ENCODE assay signal across 10 cellular contexts in genomic region chr14:101075025-101075800, GRCh38.
DNase-seq lines count a peak whose midpoint lies in the region; ATAC-seq and TF ChIP-seq lines count a peak whose summit lies in the region.
"Had no signal": no experiment of that assay in that cellular context is flagged by ENCODE, and none has a peak within 500 bp of the region (broad histone marks: within the 10 kb centered on the region; RNA-seq: fewer than 3 reads in every experiment).

No MANE protein-coding gene starts in this region.

- intact Hi-C loops in natural killer cell (cut with micrococcal nuclease): no loop called here

- ATAC-seq in natural killer cell: peak in 2 of 3 donors; percentile 57 to 62
- no peak for ATAC-seq in natural killer cell treated with Interleukin-12 subunit alpha and Interleukin-12 subunit beta and Interleukin-15 and Interleukin-18, amount 100 ng/mL, for 72 hours
- ATAC-seq in HG02870 (IDR thresholded peaks at IDR 0.05; ENCODE audit: unreplicated experiment): peak; percentile 40

- H3K36me3 Mint-ChIP-seq in natural killer cell: no peaks in the 10 kb centered on the region
- no peaks in the 10 kb centered on the region for H3K36me3 Mint-ChIP-seq in natural killer cell treated with Interleukin-12 subunit alpha and Interleukin-12 subunit beta and Interleukin-15 and Interleukin-18, amount 100 ng/mL, for 72 hours
- H3K36me3 Mint-ChIP-seq in chondrocyte (ENCODE audit: low read depth): no peaks in the 10 kb centered on the region
- H3K36me3 Mint-ChIP-seq: brain, CD14-positive monocyte had no signal

- H3K4me1 Mint-ChIP-seq in natural killer cell: peaks cover 7 to 30% of the 10 kb centered on the region in 2 donors
- H3K4me1 Mint-ChIP-seq in natural killer cell treated with Interleukin-12 subunit alpha and Interleukin-12 subunit beta and Interleukin-15 and Interleukin-18, amount 100 ng/mL, for 72 hours (ENCODE audit: low read depth in 2 of 2): peaks cover 0 to 12% of the 10 kb centered on the region in 2 donors
- peaks cover 55% of the 10 kb centered on the region for H3K4me1 Mint-ChIP-seq in chondrocyte (ENCODE audit: low read depth)

- no peak for TF ChIP-seq CTCF in natural killer cell (IDR thresholded peaks at IDR 0.05)
- TF ChIP-seq CTCF in chondrocyte (IDR thresholded peaks at IDR 0.05): no peak
- TF ChIP-seq CTCF in GM10248 (IDR thresholded peaks at IDR 0.05; ENCODE audit: control extremely low read depth, extremely low read depth, low read depth, missing control alignments): no peak

- no peak overlapping the region for H3K27ac Mint-ChIP-seq in natural killer cell
- H3K27ac Mint-ChIP-seq in natural killer cell treated with Interleukin-12 subunit alpha and Interleukin-12 subunit beta and Interleukin-15 and Interleukin-18, amount 100 ng/mL, for 72 hours: no peak overlapping the region
- H3K27ac Mint-ChIP-seq in chondrocyte (ENCODE audit: unreplicated experiment): no peak overlapping the region
- H3K27ac Mint-ChIP-seq: CD14-positive monocyte had no signal

- DNase-seq in natural killer cell (peak; percentile 14), chondrocyte (ENCODE audit: low spot score) (peak; percentile 39), NCI-H1436 treated with DMSO at 0.1 percent for 48 hours (lab: John Stamatoyannopoulos, UW) (no peak), COR-L47 (lab: John Stamatoyannopoulos, UW) (no peak), GM10248 (ENCODE audit: extremely low spot score) (no peak), OCI-M2 (lab: John Stamatoyannopoulos, UW; ENCODE audit: unreplicated experiment) (no peak)
- no peak for DNase-seq in natural killer cell treated with Interleukin-12 subunit alpha and Interleukin-12 subunit beta and Interleukin-15 and Interleukin-18, amount 100 ng/mL, for 72 hours (ENCODE audit: low spot score)

- POLR2A ChIA-PET in GM10248 (lab: Yijun Ruan, JAX): no interaction called here

- H3K4me3 Mint-ChIP-seq in natural killer cell (peak overlapping the region; percentile 53), chondrocyte (ENCODE audit: unreplicated experiment) (no peak overlapping the region)
- H3K4me3 Mint-ChIP-seq in natural killer cell treated with Interleukin-12 subunit alpha and Interleukin-12 subunit beta and Interleukin-15 and Interleukin-18, amount 100 ng/mL, for 72 hours: no peak overlapping the region
- H3K4me3 Mint-ChIP-seq: brain, CD14-positive monocyte had no signal

- H3K27me3 Mint-ChIP-seq in natural killer cell (ENCODE audit: low read depth in 2 of 2): peaks cover 31 to 35% of the 10 kb centered on the region in 2 donors
- H3K27me3 Mint-ChIP-seq in natural killer cell treated with Interleukin-12 subunit alpha and Interleukin-12 subunit beta and Interleukin-15 and Interleukin-18, amount 100 ng/mL, for 72 hours: peaks cover 21 to 29% of the 10 kb centered on the region in 2 donors
- H3K27me3 Mint-ChIP-seq in chondrocyte (ENCODE audit: low read depth): no peaks in the 10 kb centered on the region

- H3K9me3 Mint-ChIP-seq in natural killer cell (no peaks in the 10 kb centered on the region), chondrocyte (ENCODE audit: low read depth) (peaks cover 3% of the 10 kb centered on the region)
- no peaks in the 10 kb centered on the region for H3K9me3 Mint-ChIP-seq in natural killer cell treated with Interleukin-12 subunit alpha and Interleukin-12 subunit beta and Interleukin-15 and Interleukin-18, amount 100 ng/mL, for 72 hours

- CTCF ChIA-PET in GM10248 (lab: Yijun Ruan, JAX): interaction anchor here (0.9 to 1.1 kb wide), 2 partner anchors 13 to 17 kb away, joined by 3 read pairs; no protein-coding TSS in a partner anchor

Comparison
In these comparisons a context has a peak if more than half of its experiments do, and no peak if none do; other contexts are left out.
1. ATAC-seq: peak in natural killer cell (2 of 3) and HG02870 (single experiment); none in natural killer cell treated with Interleukin-12 subunit alpha and Interleukin-12 subunit beta and Interleukin-15 and Interleukin-18, amount 100 ng/mL, for 72 hours (0 of 2).
2. DNase-seq: peak in natural killer cell (single experiment) and chondrocyte (single experiment); none in natural killer cell treated with Interleukin-12 subunit alpha and Interleukin-12 subunit beta and Interleukin-15 and Interleukin-18, amount 100 ng/mL, for 72 hours (single experiment), NCI-H1436 treated with DMSO at 0.1 percent for 48 hours (single experiment), COR-L47 (single experiment), GM10248 (single experiment) and OCI-M2 (single experiment).